Comparison of ENCODE assay signal across 2 cellular contexts in genomic region chr2:61005736-61006135, GRCh38.
TF ChIP-seq lines count a peak whose summit lies in the region.

No MANE protein-coding gene starts in this region.

TF ChIP-seq in HepG2, 621 proteins besides CTCF, POLR2A, EP300 and RAD21 (continued from another document):
- TF ChIP-seq LRRFIP1 (CRISPR knock-in tag; conservative IDR thresholded peaks at IDR 0.05) (no peak), ZNF251 (CRISPR knock-in tag; IDR thresholded peaks at IDR 0.05) (no peak), ZNF781 (CRISPR knock-in tag; IDR thresholded peaks at IDR 0.05; ENCODE audit: borderline replicate concordance, not compliant biosample characterization) (no peak), FOXO4 (CRISPR knock-in tag; conservative IDR thresholded peaks at IDR 0.05) (no peak), SKI (IDR thresholded peaks at IDR 0.05; ENCODE audit: partially characterized antibody) (no peak), ZNF740 (CRISPR knock-in tag; IDR thresholded peaks at IDR 0.05) (no peak), TARDBP (CRISPR knock-in tag; IDR thresholded peaks at IDR 0.05) (no peak)

TF ChIP-seq in HEK293, 187 proteins besides CTCF, POLR2A, EP300 and RAD21 (continued from another document):
- TF ChIP-seq ZNF362 (tag by site-specific recombination; IDR thresholded peaks at IDR 0.05) (no peak), ZNF513 (tag by site-specific recombination; IDR thresholded peaks at IDR 0.05) (no peak), YY1 (tag by site-specific recombination; IDR thresholded peaks at IDR 0.05) (no peak), ZNF473 (tag by site-specific recombination; IDR thresholded peaks at IDR 0.05) (no peak)
